Comparison of ENCODE assay signal across 10 cellular contexts in the genomic region with DNA sequence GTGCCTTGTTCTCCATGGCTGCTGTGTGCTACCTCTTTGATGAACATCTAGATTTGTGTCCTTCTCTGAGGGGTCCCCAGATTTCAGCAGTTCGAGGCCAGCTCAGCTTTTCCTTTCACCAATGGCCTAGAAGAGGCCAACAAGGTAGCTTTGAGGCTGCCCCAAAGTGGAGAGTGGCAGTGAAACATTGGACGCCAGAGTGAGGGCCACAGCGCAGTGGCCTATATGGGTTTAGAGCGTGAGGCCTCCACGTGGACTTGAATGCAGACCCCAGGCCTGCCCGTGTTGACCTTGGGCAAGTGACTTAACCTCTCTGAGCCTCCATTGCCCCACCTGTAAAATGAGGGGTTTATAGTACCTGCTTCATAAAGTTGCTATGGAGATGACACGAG. TPM values are rescaled to one million over a fixed set of nuclear protein-coding genes. Genes with fewer than 3 reads are reported as not detected.
DNase-seq lines count a peak whose midpoint lies in the region; ATAC-seq and TF ChIP-seq lines count a peak whose summit lies in the region.
"Had no signal": no experiment of that assay in that cellular context is flagged by ENCODE, and none has a peak within 500 bp of the region (broad histone marks: within the 10 kb centered on the region; RNA-seq: fewer than 3 reads in every experiment).

No MANE protein-coding gene starts in this region.

- peak overlapping the region; percentile 51 for H2BK5ac ChIP-seq in mesendoderm (ENCODE audit: low read length)

- H3K27me3 ChIP-seq in mesendoderm (ENCODE audit: insufficient read depth, low read length, poor library complexity): no peaks in the 10 kb centered on the region
- H3K27me3 ChIP-seq in uterus: no peaks in the 10 kb centered on the region

- no peak overlapping the region for H4K5ac ChIP-seq in mesendoderm (ENCODE audit: low read length)

- peak overlapping the region; percentile 54 for H2BK120ac ChIP-seq in mesendoderm (ENCODE audit: low read depth, low read length)

- ATAC-seq in left cardiac atrium: no peak

- H4K8ac ChIP-seq in mesendoderm (ENCODE audit: low read depth, low read length): no peak overlapping the region

- peak overlapping the region; percentile 88 for H3K9ac ChIP-seq in mesendoderm (ENCODE audit: low read length)
- H3K9ac ChIP-seq: KMS-11 had no signal

- peak overlapping the region; percentile 92 for H3K18ac ChIP-seq in mesendoderm (ENCODE audit: low read length)

- H3K36me3 ChIP-seq in mesendoderm (ENCODE audit: control insufficient read depth, insufficient read depth, low read length) (no peaks in the 10 kb centered on the region), uterus (no peaks in the 10 kb centered on the region)

- no peaks in the 10 kb centered on the region for H3K79me2 ChIP-seq in mesendoderm (ENCODE audit: control insufficient read depth, insufficient read depth, low read length)

- peak overlapping the region; percentile 22 for H3K4ac ChIP-seq in mesendoderm (ENCODE audit: low read depth, low read length)

- WGBS in mesendoderm (ENCODE audit: extremely low coverage, insufficient coverage, low lambda C conversion rate): no CpG with 5 or more reads among the region's 7 CpGs

- TF ChIP-seq POLR2A in uterus (IDR thresholded peaks at IDR 0.05): no peak

- H3K27ac ChIP-seq in mesendoderm (ENCODE audit: low read depth, low read length) (peak overlapping the region; percentile 91), uterus (peak overlapping the region; percentile 65 to 66)
- H3K27ac ChIP-seq: KMS-11 had no signal

- no peaks in the 10 kb centered on the region for H3K9me3 ChIP-seq in uterus

- peak overlapping the region; percentile 51 to 53 for H3K4me3 ChIP-seq in cardiac fibroblast (replicated peaks in 1 of 2; ENCODE audit: low read depth in 2 of 2, low read length in 2 of 2)
- peak overlapping the region; percentile 57 for H3K4me3 ChIP-seq in mesendoderm (ENCODE audit: low read length)
- no peak overlapping the region for H3K4me3 ChIP-seq in uterus

- peak overlapping the region; percentile 39 for H3K4me2 ChIP-seq in mesendoderm (ENCODE audit: low read length)
- H3K4me2 ChIP-seq: KMS-11 had no signal

- H3K56ac ChIP-seq in mesendoderm (ENCODE audit: low read length): peak overlapping the region; percentile 96

- no peaks in the 10 kb centered on the region for H3K79me1 ChIP-seq in mesendoderm (ENCODE audit: low read length)

- TF ChIP-seq CTCF in cardiac fibroblast (IDR thresholded peaks at IDR 0.05; ENCODE audit: low read depth, low read length) (no peak), uterus (IDR thresholded peaks at IDR 0.05) (no peak)

- H2AK5ac ChIP-seq in mesendoderm (ENCODE audit: low read length): peak overlapping the region; percentile 47

- H3K4me1 ChIP-seq in mesendoderm (ENCODE audit: control insufficient read depth, low read depth, low read length): peaks cover 15% of the 10 kb centered on the region
- peaks cover 0 to 4% of the 10 kb centered on the region in 2 donors for H3K4me1 ChIP-seq in uterus

- DNase-seq in left cardiac atrium: peak; percentile 6
- DNase-seq in cardiac septum (ENCODE audit: low spot score): no peak
- DNase-seq in cardiac fibroblast (ENCODE audit: low read depth in 2 of 2): no peak
- no peak for DNase-seq in mesendoderm
- DNase-seq in uterus: no peak
- no peak for DNase-seq in D341Med (ENCODE audit: low spot score)
- no peak for DNase-seq in RPMI8226
- DNase-seq in HuH-7.5 (ENCODE audit: low spot score): no peak
- DNase-seq: NCI-H510A treated with DMSO at 0.1 percent for 48 hours had no signal

- H2BK15ac ChIP-seq in mesendoderm (replicated peaks; ENCODE audit: low read depth): no peak overlapping the region

- no peak overlapping the region for H3K23ac ChIP-seq in mesendoderm (ENCODE audit: low read length)

- intact Hi-C loops in left cardiac atrium (cut with DNase I) (no loop called here), cardiac septum (cut with DNase I) (loop anchor here (2.0 kb wide), 1 partner anchor 14 kb away; no protein-coding TSS in a partner anchor), uterus (cut with DNase I; ENCODE audit: low total_unique reads) (no loop called here)

RNA-seq across cellular contexts. Expression of a gene that starts 11.8 kb away (rescaled TPM):
- 1 to 10 TPM; 2.9 to 3.0 TPM for total RNA-seq in left cardiac atrium
- 10.0 TPM for total RNA-seq in cardiac septum
- polyA plus RNA-seq in mesendoderm (2013, experiment 1 of 2): 11.8 TPM
- 11.5 TPM for polyA plus RNA-seq in mesendoderm (2013, experiment 2 of 2)
- total RNA-seq in uterus: 10 to 100 TPM in 1 of 4 donors, 1 to 10 TPM in 2, not detected in 1; 3.2 to 69.1 (median 3.4) TPM

RNA-seq across cellular contexts. Expression of a gene that starts 28.0 kb away (rescaled TPM):
- 10 to 100 TPM; 27.2 to 28.2 TPM for total RNA-seq in left cardiac atrium
- 33.8 TPM for total RNA-seq in cardiac septum
- polyA plus RNA-seq in mesendoderm (2013, experiment 1 of 2): 39.2 TPM
- polyA plus RNA-seq in mesendoderm (2013, experiment 2 of 2): 39.6 TPM
- 10 to 100 TPM; 38.2 to 58.4 (median 43.2) TPM for total RNA-seq in uterus

RNA-seq across cellular contexts. Expression of a gene that starts 32.4 kb away (rescaled TPM):
- total RNA-seq in left cardiac atrium (100 to 1,000 TPM; 503 to 769 TPM), cardiac septum (829 TPM), uterus (100 to 1,000 TPM in 1 of 4 donors, 10 to 100 TPM in 1, 1 to 10 TPM in 2; 3.6 to 146 (median 10.6) TPM)
- polyA plus RNA-seq in mesendoderm (2013, experiment 1 of 2): 1.7 TPM
- polyA plus RNA-seq in mesendoderm (2013, experiment 2 of 2): 1.6 TPM

Comparison
In these comparisons a context has a peak if more than half of its experiments do, and no peak if none do; other contexts are left out.
1. H3K4me3 ChIP-seq: peak in cardiac fibroblast (2 of 2) and mesendoderm (single experiment); none in uterus (0 of 2).